Comparison of ENCODE assay signal across 18 cellular contexts in the genomic region with DNA sequence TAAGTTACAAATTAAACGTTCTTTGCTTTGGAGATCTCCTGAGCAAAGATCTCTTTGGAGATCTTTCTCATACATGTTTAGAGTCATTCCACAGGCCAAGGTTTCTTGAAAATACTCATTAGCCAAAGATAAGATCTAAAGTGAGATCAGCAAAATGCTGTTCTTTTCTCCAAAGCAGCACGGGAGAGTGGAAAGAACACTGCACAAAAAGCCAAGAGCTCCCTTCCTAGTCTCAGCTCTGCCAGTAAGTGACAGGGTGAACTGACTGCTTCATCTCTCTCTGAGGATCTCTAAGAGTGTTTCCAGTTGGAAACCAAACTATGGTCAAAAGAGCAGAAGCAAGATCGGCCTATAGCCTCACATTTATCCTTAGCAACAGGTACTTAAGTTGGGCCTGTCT.
DNase-seq lines count a peak whose midpoint lies in the region; FAIRE-seq and TF ChIP-seq lines count a peak whose summit lies in the region.
"Had no signal": no experiment of that assay in that cellular context is flagged by ENCODE, and none has a peak within 500 bp of the region (broad histone marks: within the 10 kb centered on the region; RNA-seq: fewer than 3 reads in every experiment).

No MANE protein-coding gene starts in this region.

- H3K56ac ChIP-seq in H1 (replicated peaks; ENCODE audit: insufficient read length, low read depth, low read length): no peak overlapping the region

- TF ChIP-seq EP300 in H1 (IDR thresholded peaks at IDR 0.05; ENCODE audit: borderline replicate concordance in 1 of 2, low read depth in 2 of 2, low read length in 2 of 2) (no peak), sigmoid colon (IDR thresholded peaks at IDR 0.05) (no peak)

- H3K27me3 ChIP-seq in H1 (replicated peaks in 1 of 4; ENCODE audit: control insufficient read depth in 3 of 4, extremely low read depth in 1 of 4, insufficient read depth in 3 of 4, low read length in 3 of 4) (no peaks in the 10 kb centered on the region), sigmoid colon (no peaks in the 10 kb centered on the region)
- H3K27me3 ChIP-seq: BE2C had no signal

- POLR2A ChIA-PET in H1 (lab: Charles Lee; ENCODE audit: partially characterized antibody): interaction anchor here (1.1 kb wide), 1 partner anchor 12 kb away, joined by 3 read pairs; no protein-coding TSS in a partner anchor

- no peaks in the 10 kb centered on the region for H3K36me3 Mint-ChIP-seq in activated CD4-positive, alpha-beta T cell treated with anti-CD3 and anti-CD28 coated beads, Interleukin-2, amount 10 ng/mL, durations not matched to agents 24 days and 14 days (ENCODE audit: low read depth)
- H3K36me3 Mint-ChIP-seq in T-helper 1 cell treated with Interleukin-12 subunit alpha and Interleukin-12 subunit beta and Interleukin-4 antibody, amounts not matched to agents 30 μg/mL and 1 μg/mL, for 36 hours (ENCODE audit: low read depth): peaks cover 2% of the 10 kb centered on the region

- no peak overlapping the region for H2BK15ac ChIP-seq in H1 (ENCODE audit: low read length)

- TF ChIP-seq RAD21 in H1 (IDR thresholded peaks at IDR 0.05 in 1 of 2, conservative IDR thresholded peaks at IDR 0.05 in 1 of 2; ENCODE audit: low read depth in 2 of 2, low read length in 2 of 2): no peak

- no peak overlapping the region for H2BK5ac ChIP-seq in H1 (ENCODE audit: low read depth, low read length)

- H3K4me1 ChIP-seq in H1 (replicated peaks in 1 of 4; ENCODE audit: control insufficient read depth in 3 of 4, insufficient read depth in 4 of 4, low read length in 3 of 4) (peaks cover 0 to 9% (median 5%) of the 10 kb centered on the region in 4 experiments; a peak in 6 of 7 replicates), sigmoid colon (peaks cover 0 to 38% (median 19%) of the 10 kb centered on the region in 4 donors)
- H3K4me1 ChIP-seq: BE2C had no signal

- H2BK120ac ChIP-seq in H1 (replicated peaks; ENCODE audit: low read depth, low read length): no peak overlapping the region

- intact Hi-C loops in activated CD4-positive, alpha-beta T cell treated with anti-CD3 and anti-CD28 coated beads, Interleukin-2, amount 10 ng/mL, durations not matched to agents 24 days and 14 days (cut with micrococcal nuclease): loop anchor here (2.0 to 5.0 kb wide), 3 partner anchors 13 to 97 kb away; no protein-coding TSS in a partner anchor
- intact Hi-C loops in sigmoid colon (cut with DNase I): loop anchor here (5.0 kb wide), 1 partner anchor 52 kb away; no protein-coding TSS in a partner anchor

- no peak overlapping the region for H3K9ac ChIP-seq in H1 (replicated peaks in 1 of 4; ENCODE audit: extremely low read depth in 1 of 4, low read depth in 3 of 4, low read length in 3 of 4)

- no peak overlapping the region for H4K5ac ChIP-seq in H1 (ENCODE audit: insufficient read length, low read depth, low read length)

- H4K20me1 ChIP-seq in H1 (replicated peaks in 1 of 2; ENCODE audit: control insufficient read depth in 1 of 2, insufficient read depth in 2 of 2, low read length in 2 of 2): peaks cover 0 to 3% of the 10 kb centered on the region in 2 experiments

- H3K36me3 ChIP-seq in H1 (ENCODE audit: control insufficient read depth in 2 of 4, insufficient read depth in 4 of 4, low read length in 3 of 4) (no peaks in the 10 kb centered on the region), sigmoid colon (no peaks in the 10 kb centered on the region)
- H3K36me3 ChIP-seq: BE2C had no signal

- peak; percentile 52 for DNase-seq in activated CD4-positive, alpha-beta T cell treated with anti-CD3 and anti-CD28 coated beads, Interleukin-2, amount 10 ng/mL, durations not matched to agents 24 days and 14 days
- DNase-seq in activated CD4-positive, alpha-beta T cell treated with anti-CD3 and anti-CD28 coated beads, Interleukin-2, amount 50 U/mL, for 4 hours: no peak
- DNase-seq in H1 (ENCODE audit: low read depth in 1 of 2, low spot score in 2 of 2) (no peak), substantia nigra (lab: John Stamatoyannopoulos, UW) (no peak), anterior cingulate cortex (lab: John Stamatoyannopoulos, UW) (no peak), NCI-H1694 treated with DMSO at 0.1 percent for 48 hours (lab: John Stamatoyannopoulos, UW) (no peak), sigmoid colon (no peak)
- DNase-seq: BE2C; CD4-positive, alpha-beta memory T cell; DMS79; MV-4-11; NCI-H1417 treated with DMSO at 0.1 percent for 48 hours; NCI-H2029; NCI-H2171; NCI-H446 had no signal

- no peak overlapping the region for H2AFZ ChIP-seq in H1 (ENCODE audit: low read length)

- no peak overlapping the region for H2BK20ac ChIP-seq in H1 (ENCODE audit: low read length)

- TF ChIP-seq CTCF in H1 (IDR thresholded peaks at IDR 0.05; ENCODE audit: control extremely low read depth in 1 of 3, insufficient read depth in 1 of 3, low read depth in 1 of 3, low read length in 3 of 3): no peak
- no peak for TF ChIP-seq CTCF in sigmoid colon (IDR thresholded peaks at IDR 0.05)

- H2BK12ac ChIP-seq in H1 (ENCODE audit: low read depth, low read length): 0 out of 2 replicates have a peak overlapping the region, but pooled peaks have one; percentile 50

- H3K79me2 ChIP-seq in H1 (ENCODE audit: control insufficient read depth in 1 of 2, insufficient read depth in 2 of 2, low read length in 2 of 2): peaks cover 0 to 5% of the 10 kb centered on the region in 2 experiments; a peak in 2 of 4 replicates

- no peak overlapping the region for H3K4me3 ChIP-seq in H1 (ENCODE audit: extremely low read depth in 1 of 4, insufficient read depth in 2 of 4, low read depth in 3 of 4, low read length in 4 of 4)
- no peak overlapping the region for H3K4me3 ChIP-seq in sigmoid colon

- WGBS in H1 (ENCODE audit: extremely low coverage in 1 of 2, insufficient coverage in 1 of 2, insufficient read length in 1 of 2, insufficient replicate concordance in 2 of 2, low coverage in 1 of 2, low lambda C conversion rate in 2 of 2, missing lambda C conversion rate in 1 of 2), 2 experiments: 80% methylated on average over 3 of the region's 3 CpGs; no CpG with 5 or more reads in 1 of the 2 experiments
- WGBS in sigmoid colon, 2 donors: 90 to 91% methylated on average over 3 of the region's 3 CpGs

- H3K27ac ChIP-seq in H1 (ENCODE audit: low read depth, low read length): no peak overlapping the region
- peak overlapping the region; percentile 10 for H3K27ac ChIP-seq in substantia nigra (ENCODE audit: low read depth, low read length, poor library complexity, severe bottlenecking)
- H3K27ac ChIP-seq in sigmoid colon: peak overlapping the region in 2 of 4 donors; percentile 81 to 83
- H3K27ac ChIP-seq: 22Rv1 had no signal

- H3K4me3 Mint-ChIP-seq in activated CD4-positive, alpha-beta T cell treated with anti-CD3 and anti-CD28 coated beads, Interleukin-2, amount 10 ng/mL, durations not matched to agents 24 days and 14 days: no peak overlapping the region
- no peak overlapping the region for H3K4me3 Mint-ChIP-seq in T-helper 1 cell treated with Interleukin-12 subunit alpha and Interleukin-12 subunit beta and Interleukin-4 antibody, amounts not matched to agents 30 μg/mL and 1 μg/mL, for 36 hours

- H3K27me3 Mint-ChIP-seq in activated CD4-positive, alpha-beta T cell treated with anti-CD3 and anti-CD28 coated beads, Interleukin-2, amount 10 ng/mL, durations not matched to agents 24 days and 14 days: no peaks in the 10 kb centered on the region
- H3K27me3 Mint-ChIP-seq in T-helper 1 cell treated with Interleukin-12 subunit alpha and Interleukin-12 subunit beta and Interleukin-4 antibody, amounts not matched to agents 30 μg/mL and 1 μg/mL, for 36 hours (ENCODE audit: low read depth): no peaks in the 10 kb centered on the region
- H3K27me3 Mint-ChIP-seq: CD4-positive, alpha-beta memory T cell had no signal

- no peak overlapping the region for H2AK5ac ChIP-seq in H1 (ENCODE audit: low read depth, low read length)

- no peak overlapping the region for H3K23ac ChIP-seq in H1 (ENCODE audit: insufficient read length)

- CTCF ChIA-PET in H1 (lab: Charles Lee; ENCODE audit: partially characterized antibody): interaction anchor here (0.6 to 2.8 kb wide), 16 partner anchors 9 to 116 kb away, joined by 3 to 14 read pairs (median 4); no protein-coding TSS in a partner anchor

- no peaks in the 10 kb centered on the region; the same call in 1 of the 2 replicates for H3K23me2 ChIP-seq in H1 (ENCODE audit: low read depth, low read length)

- TF ChIP-seq POLR2A in H1 (IDR thresholded peaks at IDR 0.05; ENCODE audit: control extremely low read depth in 1 of 2, low read depth in 2 of 2, low read length in 2 of 2): no peak
- no peak for TF ChIP-seq POLR2A in sigmoid colon (IDR thresholded peaks at IDR 0.05)

- H4K91ac ChIP-seq in H1 (replicated peaks; ENCODE audit: insufficient read length, low read length): no peak overlapping the region

- no peaks in the 10 kb centered on the region for H3K9me3 Mint-ChIP-seq in activated CD4-positive, alpha-beta T cell treated with anti-CD3 and anti-CD28 coated beads, Interleukin-2, amount 10 ng/mL, durations not matched to agents 24 days and 14 days
- H3K9me3 Mint-ChIP-seq in T-helper 1 cell treated with Interleukin-12 subunit alpha and Interleukin-12 subunit beta and Interleukin-4 antibody, amounts not matched to agents 30 μg/mL and 1 μg/mL, for 36 hours: no peaks in the 10 kb centered on the region
- H3K9me3 Mint-ChIP-seq: CD4-positive, alpha-beta memory T cell had no signal

- H3K4ac ChIP-seq in H1 (replicated peaks; ENCODE audit: insufficient read length, low read depth, low read length): no peak overlapping the region

- no peak overlapping the region for H3K18ac ChIP-seq in H1 (ENCODE audit: extremely low read depth, low read length)

- 0 out of 2 replicates have a peak, but pooled peaks cover 2% of the 10 kb centered on the region for H3K79me1 ChIP-seq in H1 (ENCODE audit: low read depth, low read length)

- H3K14ac ChIP-seq in H1 (ENCODE audit: insufficient read length): no peak overlapping the region

- H3K4me2 ChIP-seq in H1 (ENCODE audit: insufficient read depth in 1 of 2, low read depth in 2 of 2, low read length in 2 of 2): no peak overlapping the region

- H3K9me3 ChIP-seq in H1 (ENCODE audit: insufficient read depth in 2 of 2, low read depth in 1 of 2, low read length in 1 of 2) (no peaks in the 10 kb centered on the region), sigmoid colon (no peaks in the 10 kb centered on the region)
- H3K9me3 ChIP-seq: BE2C had no signal

- FAIRE-seq in H1 (lab: Jason Lieb, UNC): no peak
- FAIRE-seq: D721Med had no signal

- H3K4me1 Mint-ChIP-seq in activated CD4-positive, alpha-beta T cell treated with anti-CD3 and anti-CD28 coated beads, Interleukin-2, amount 10 ng/mL, durations not matched to agents 24 days and 14 days: peaks cover 39% of the 10 kb centered on the region
- peaks cover 41% of the 10 kb centered on the region for H3K4me1 Mint-ChIP-seq in T-helper 1 cell treated with Interleukin-12 subunit alpha and Interleukin-12 subunit beta and Interleukin-4 antibody, amounts not matched to agents 30 μg/mL and 1 μg/mL, for 36 hours (ENCODE audit: low read depth)

- no peak overlapping the region for H3K27ac Mint-ChIP-seq in activated CD4-positive, alpha-beta T cell treated with anti-CD3 and anti-CD28 coated beads, Interleukin-2, amount 10 ng/mL, durations not matched to agents 24 days and 14 days
- H3K27ac Mint-ChIP-seq in T-helper 1 cell treated with Interleukin-12 subunit alpha and Interleukin-12 subunit beta and Interleukin-4 antibody, amounts not matched to agents 30 μg/mL and 1 μg/mL, for 36 hours: peak overlapping the region; percentile 19

- no peak overlapping the region for H4K8ac ChIP-seq in H1 (ENCODE audit: extremely low read depth, insufficient read depth, low read length)
